18 cellular contexts compared by ENCODE assay signal in the genomic region with DNA sequence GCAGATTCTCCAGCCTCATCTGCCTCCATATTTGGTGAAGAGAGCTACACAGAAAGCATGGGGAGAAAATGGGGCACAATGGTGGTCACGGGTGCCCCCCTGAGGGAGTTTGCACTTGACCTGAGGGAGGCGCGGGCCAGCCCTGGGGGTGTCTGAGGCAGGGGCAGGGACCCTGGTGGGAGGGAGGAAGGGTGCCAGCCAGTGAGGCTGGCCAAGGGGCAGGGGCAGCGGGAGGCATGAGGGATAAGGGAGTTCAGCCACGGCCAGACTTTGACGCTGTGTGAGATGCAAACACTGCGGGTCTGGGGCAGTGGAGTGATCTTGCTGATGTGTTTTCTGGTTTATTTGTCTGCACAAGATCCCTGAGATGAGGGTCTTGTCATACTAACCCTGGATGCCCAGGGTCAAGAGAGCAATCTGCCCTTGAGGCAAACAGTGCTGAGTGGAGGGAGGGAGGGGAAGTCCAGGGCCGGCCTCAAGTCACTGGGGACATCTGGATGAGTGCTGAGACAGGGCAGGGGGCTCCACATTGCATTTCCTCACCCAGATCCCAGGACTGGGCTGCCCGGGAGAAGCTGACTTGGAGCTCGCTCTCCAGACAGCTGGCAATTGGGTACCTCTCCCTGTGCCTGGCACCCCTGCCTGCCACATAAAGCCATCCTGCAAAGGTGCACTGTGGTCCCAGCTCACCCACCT. TPM values are rescaled to one million over a fixed set of nuclear protein-coding genes. Genes with fewer than 3 reads are reported as not detected.
A peak's percentile ranks its signal among the peaks of the same experiment; 100 is the strongest.
DNase-seq lines count a peak whose midpoint lies in the region; ATAC-seq, FAIRE-seq and TF ChIP-seq lines count a peak whose summit lies in the region.
"Had no signal": no experiment of that assay in that cellular context is flagged by ENCODE, and none has a peak within 500 bp of the region (broad histone marks: within the 10 kb centered on the region; RNA-seq: fewer than 3 reads in every experiment).

No MANE protein-coding gene starts in this region.

- H3K36me3 ChIP-seq in SK-N-SH (replicated peaks in 1 of 2; ENCODE audit: control insufficient read depth in 1 of 2, insufficient read depth in 2 of 2, low read length in 1 of 2) (no peaks in the 10 kb centered on the region), HepG2 (replicated peaks in 1 of 2; ENCODE audit: control insufficient read depth in 1 of 2, insufficient read depth in 2 of 2, low read length in 2 of 2) (no peaks in the 10 kb centered on the region), spleen (no peaks in the 10 kb centered on the region)
- H3K36me3 ChIP-seq: BLaER1 treated with 17β-estradiol and CSF1 and Interleukin-3, amounts not matched to agents 10 nM and 100 nM; MG63 had no signal

- H3K4me2 ChIP-seq in SK-N-SH (no peak overlapping the region), HepG2 (ENCODE audit: low read depth, low read length) (no peak overlapping the region)
- H3K4me2 ChIP-seq: BLaER1 treated with 17β-estradiol and CSF1 and Interleukin-3, amounts not matched to agents 10 nM and 100 nM; KMS-11; PC-9 had no signal

- H2AFZ ChIP-seq in SK-N-SH (ENCODE audit: low read depth): no peak overlapping the region
- no peak overlapping the region for H2AFZ ChIP-seq in HepG2 (ENCODE audit: low read length)
- H2AFZ ChIP-seq: GM23248, PC-9 had no signal

- H3K4me3 ChIP-seq in SK-N-SH (ENCODE audit: low read depth in 2 of 2, low read length in 1 of 2): no peak overlapping the region
- H3K4me3 ChIP-seq in HepG2 (replicated peaks in 1 of 3; ENCODE audit: insufficient read depth in 1 of 3, low read depth in 2 of 3, low read length in 3 of 3): no peak overlapping the region
- no peak overlapping the region for H3K4me3 ChIP-seq in spleen
- H3K4me3 ChIP-seq: BLaER1 treated with 17β-estradiol and CSF1 and Interleukin-3, amounts not matched to agents 10 nM and 100 nM; GM23248; MG63; PC-9 had no signal

- H3K9me3 ChIP-seq in SK-N-SH: no peaks in the 10 kb centered on the region
- no peaks in the 10 kb centered on the region for H3K9me3 ChIP-seq in HepG2 (ENCODE audit: low read length)
- H3K9me3 ChIP-seq in spleen: no peaks in the 10 kb centered on the region
- H3K9me3 ChIP-seq: BLaER1 treated with 17β-estradiol and CSF1 and Interleukin-3, amounts not matched to agents 10 nM and 100 nM; MG63 had no signal

- POLR2A ChIA-PET in SK-N-SH (lab: Yijun Ruan, JAX): no interaction called here
- POLR2A ChIA-PET in HepG2 (lab: Yijun Ruan, JAX): interaction anchor here (1.3 to 2.0 kb wide), 3 partner anchors 9 to 58 kb away, joined by 3 to 8 read pairs (median 3); partner anchors contain the start of gene PCMTD2

- in situ Hi-C loops in HepG2 (cut with HindIII; ENCODE audit: extremely low pct_ligation_motif_present, low pct_unique_long_range_greater_than_20kb): no loop called here

- peaks cover 14% of the 10 kb centered on the region for H3K27me3 ChIP-seq in SK-N-SH (ENCODE audit: insufficient read depth)
- H3K27me3 ChIP-seq in HepG2 (ENCODE audit: control insufficient read depth in 1 of 2, insufficient read depth in 2 of 2, low read length in 2 of 2): peaks cover 8 to 28% of the 10 kb centered on the region in 2 experiments
- H3K27me3 ChIP-seq in spleen (replicated peaks in 1 of 7): peaks cover 0 to 41% (median 13%) of the 10 kb centered on the region in 7 donors

- H3K27ac ChIP-seq in SK-N-SH (ENCODE audit: low read depth in 2 of 2, low read length in 1 of 2): no peak overlapping the region
- peak overlapping the region; percentile 2; the same call in 1 of the 2 replicates for H3K27ac ChIP-seq in VCaP
- no peak overlapping the region for H3K27ac ChIP-seq in HepG2 (ENCODE audit: extremely low read length, insufficient read depth, low read length)
- H3K27ac ChIP-seq in spleen: no peak overlapping the region
- H3K27ac ChIP-seq: BLaER1 treated with 17β-estradiol and CSF1 and Interleukin-3, amounts not matched to agents 10 nM and 100 nM; GM23248; KMS-11; PC-9 had no signal

- no TSS peak for BruUV-seq in HepG2 (replicated peaks; lab: Mats Ljungman, UMichigan)

- WGBS in SK-N-SH (ENCODE audit: low lambda C conversion rate): 28% methylated on average over 7 of the region's 10 CpGs
- 51% methylated on average over 10 of the region's 10 CpGs for WGBS in HepG2 (ENCODE audit: low lambda C conversion rate)
- WGBS in spleen, 5 donors: 73 to 85% (median 81%) methylated on average over 8 to 10 of the region's 10 CpGs

- peak; percentile 35 for DNase-seq in SK-N-SH
- DNase-seq in HepG2 (ENCODE audit: low spot score): no peak
- peak; percentile 66 for DNase-seq in spleen
- no peak for DNase-seq in SIG-M5 treated with dmso at 0.1 percent for 504 hours (lab: John Stamatoyannopoulos, UW; ENCODE audit: unreplicated experiment)
- DNase-seq in inferior parietal cortex (ENCODE audit: extremely low spot score): no peak
- DNase-seq: GM23248, HFFc6, MG63, NCI-H187 treated with DMSO at 0.1 percent for 48 hours, NCI-H2171, NCI-H446 treated with DMSO at 0.1 percent for 48 hours, NCI-H748 treated with DMSO at 0.1 percent for 48 hours, PC-9 had no signal

- H3K9ac ChIP-seq in SK-N-SH: no peak overlapping the region
- no peak overlapping the region for H3K9ac ChIP-seq in HepG2 (ENCODE audit: insufficient read depth, low read depth, low read length)
- H3K9ac ChIP-seq: BLaER1 treated with 17β-estradiol and CSF1 and Interleukin-3, amounts not matched to agents 10 nM and 100 nM; GM23248; KMS-11 had no signal

- TF ChIP-seq POLR2A in HepG2 (IDR thresholded peaks at IDR 0.05; ENCODE audit: insufficient read depth in 1 of 2, low read depth in 2 of 2, low read length in 2 of 2) (no peak), spleen (IDR thresholded peaks at IDR 0.05) (no peak)

- H3K9me2 ChIP-seq in SK-N-SH: no peaks in the 10 kb centered on the region

- CTCF ChIA-PET in SK-N-SH (lab: Yijun Ruan, JAX): interaction anchor here (1.0 to 1.4 kb wide), 6 partner anchors 8 to 126 kb away, joined by 3 to 5 read pairs (median 3); partner anchors contain the start of gene PCMTD2
- CTCF ChIA-PET in HepG2 (lab: Yijun Ruan, JAX; ENCODE audit: low intra/inter-chr PET ratio, low total read pairs): no interaction called here

- H3K4me1 ChIP-seq in SK-N-SH (ENCODE audit: control insufficient read depth in 1 of 2, insufficient read depth in 2 of 2, low read depth in 1 of 2, low read length in 1 of 2) (no peaks in the 10 kb centered on the region), HepG2 (ENCODE audit: insufficient read depth, low read length) (peaks cover 74% of the 10 kb centered on the region), spleen (no peaks in the 10 kb centered on the region)

- H3F3A ChIP-seq in SK-N-SH (replicated peaks; ENCODE audit: insufficient read depth): no peaks in the 10 kb centered on the region

- ATAC-seq in SK-N-SH treated with all-trans-retinoic acid at 6 μM for 48 hours: no peak
- ATAC-seq in HepG2: no peak
- ATAC-seq in HG03045 (IDR thresholded peaks at IDR 0.05; ENCODE audit: unreplicated experiment): no peak

- H4K20me1 ChIP-seq in SK-N-SH (ENCODE audit: insufficient read depth) (no peaks in the 10 kb centered on the region), HepG2 (ENCODE audit: insufficient read depth, low read length) (no peaks in the 10 kb centered on the region)

- FAIRE-seq in HepG2 (lab: Jason Lieb, UNC): no peak

- TF ChIP-seq CTCF in SK-N-SH (IDR thresholded peaks at IDR 0.05): no peak
- no peak for TF ChIP-seq CTCF in VCaP (conservative IDR thresholded peaks at IDR 0.05)
- no peak for TF ChIP-seq CTCF in HepG2 (CRISPR knock-in tag; IDR thresholded peaks at IDR 0.05)
- no peak for TF ChIP-seq CTCF in spleen (IDR thresholded peaks at IDR 0.05 in 8 of 11, conservative IDR thresholded peaks at IDR 0.05 in 3 of 11)

- intact Hi-C loops in HepG2 (cut with micrococcal nuclease; ENCODE audit: unreplicated experiment) (no loop called here), spleen (cut with DNase I; ENCODE audit: low total_unique reads) (no loop called here)

- no peak for TF ChIP-seq RAD21 in SK-N-SH (IDR thresholded peaks at IDR 0.05; ENCODE audit: low read length)
- TF ChIP-seq RAD21 in HepG2 (CRISPR knock-in tag; IDR thresholded peaks at IDR 0.05): no peak

- H3K79me2 ChIP-seq in SK-N-SH (ENCODE audit: insufficient read depth) (no peaks in the 10 kb centered on the region), HepG2 (ENCODE audit: insufficient read depth, low read length) (no peaks in the 10 kb centered on the region)

- TF ChIP-seq EP300 in SK-N-SH (IDR thresholded peaks at IDR 0.05; ENCODE audit: borderline replicate concordance in 1 of 2, low read depth in 1 of 2, low read length in 1 of 2) (no peak), HepG2 (IDR thresholded peaks at IDR 0.05; ENCODE audit: low read depth in 2 of 2, low read length in 2 of 2) (no peak), HepG2 (CRISPR knock-in tag; IDR thresholded peaks at IDR 0.05; ENCODE audit: borderline replicate concordance) (no peak)

RNA-seq across cellular contexts. Expression of gene PCMTD2, which starts 8.8 kb away (rescaled TPM):
- polyA plus RNA-seq in SK-N-SH (2012; rRNA removed) (50.7 and 53.2 TPM in 2 replicates), HepG2 (2011; rRNA removed) (66.3 and 76.9 TPM in 2 replicates), spleen (10 to 100 TPM; 36.0 to 38.5 (median 37.3) TPM)
- polyA plus RNA-seq in SK-N-SH (2012; cell fraction: cytosol; rRNA removed): 50.7 and 59.5 TPM in 2 replicates
- 82.8 and 120 TPM in 2 replicates for polyA plus RNA-seq in SK-N-SH (2012; cell fraction: nucleus; rRNA removed)
- total RNA-seq in HepG2 (2016; rRNA removed; fragmentation: Illumina TruSeq; extraction: Trizol) (47.0 and 50.5 TPM in 2 replicates), spleen (100 to 1,000 TPM in 1 of 7 donors, 10 to 100 TPM in 6; 55.4 to 104 (median 78.1) TPM)
- total RNA-seq in HepG2 (2016; cell fraction: cytosol; rRNA removed; fragmentation: Illumina TruSeq; extraction: Trizol; ENCODE audit: low read depth): 5.3 and 6.4 TPM in 2 replicates
- total RNA-seq in HepG2 (2016; cell fraction: insoluble cytoplasmic fraction; rRNA removed; fragmentation: Illumina TruSeq; extraction: Trizol): 44.0 and 57.6 TPM in 2 replicates
- total RNA-seq in HepG2 (2016; cell fraction: membrane; rRNA removed; fragmentation: Illumina TruSeq; extraction: Trizol): 23.6 and 27.0 TPM in 2 replicates
- 52.1 and 60.5 TPM in 2 replicates for total RNA-seq in HepG2 (2016; cell fraction: nucleus; rRNA removed; fragmentation: Illumina TruSeq; extraction: Trizol)
- 40.5 and 52.8 TPM in 2 replicates for polyA plus RNA-seq in HepG2 (2011; cell fraction: cytosol; rRNA removed)
- polyA plus RNA-seq in HepG2 (2011; cell fraction: nucleus; rRNA removed): 117 and 148 TPM in 2 replicates
- polyA plus RNA-seq in HepG2 (2012): 58.6 and 62.1 TPM in 2 replicates
- polyA plus RNA-seq in HepG2 (2016; cell fraction: cytosol; fragmentation: Illumina TruSeq; extraction: Trizol; ENCODE audit: low read depth): 1.5 and 2.4 TPM in 2 replicates
- polyA plus RNA-seq in HepG2 (2016; cell fraction: insoluble cytoplasmic fraction; fragmentation: Illumina TruSeq; extraction: Trizol; ENCODE audit: low read depth): 41.2 and 44.9 TPM in 2 replicates
- polyA plus RNA-seq in HepG2 (2016; cell fraction: membrane; fragmentation: Illumina TruSeq; extraction: Trizol; ENCODE audit: low read depth): 10.2 and 12.5 TPM in 2 replicates
- polyA plus RNA-seq in HepG2 (2016; cell fraction: nucleus; fragmentation: Illumina TruSeq; extraction: Trizol; ENCODE audit: insufficient read depth, low read depth): 134 and 146 TPM in 2 replicates
- polyA minus RNA-seq in HepG2 (2011; rRNA and poly(A)+ RNA removed; ENCODE audit: low replicate concordance): 20.0 and 41.6 TPM in 2 replicates
- 36.8 and 46.1 TPM in 2 replicates for polyA minus RNA-seq in HepG2 (2011; cell fraction: cytosol; rRNA and poly(A)+ RNA removed)
- polyA minus RNA-seq in HepG2 (2011; cell fraction: nucleus; rRNA and poly(A)+ RNA removed): 78.9 and 107 TPM in 2 replicates

Comparison
In these comparisons a context has a peak if more than half of its experiments do, and no peak if none do; other contexts are left out.
1. DNase-seq: peak in SK-N-SH (single experiment) and spleen (single experiment); none in HepG2 (single experiment), SIG-M5 treated with dmso at 0.1 percent for 504 hours (single experiment) and inferior parietal cortex (single experiment).